ENCODE assay signal across 12 cellular contexts in genomic region chr2:206245178-206245778, GRCh38. TPM values are rescaled to one million over a fixed set of nuclear protein-coding genes. Genes with fewer than 3 reads are reported as not detected.
DNase-seq lines count a peak whose midpoint lies in the region; ATAC-seq lines count a peak whose summit lies in the region.
"Had no signal": no experiment of that assay in that cellular context is flagged by ENCODE, and none has a peak within 500 bp of the region (broad histone marks: within the 10 kb centered on the region; RNA-seq: fewer than 3 reads in every experiment).

No MANE protein-coding gene starts in this region.

- no peaks in the 10 kb centered on the region for H3K9me3 ChIP-seq in naive thymus-derived CD4-positive, alpha-beta T cell (ENCODE audit: control insufficient read depth in 2 of 3, low read length in 3 of 3)
- H3K9me3 ChIP-seq: A549 had no signal

- peaks cover 12 to 31% (median 20%) of the 10 kb centered on the region in 5 donors for H3K27me3 Mint-ChIP-seq in naive thymus-derived CD4-positive, alpha-beta T cell

- no peak overlapping the region for H3K27ac ChIP-seq in naive thymus-derived CD4-positive, alpha-beta T cell (ENCODE audit: low read depth, low read length)
- H3K27ac ChIP-seq: A549 had no signal

- DNase-seq in NCI-H2107 treated with DMSO at 0.1 percent for 48 hours (lab: John Stamatoyannopoulos, UW; ENCODE audit: unreplicated experiment) (peak; percentile 11), NCI-H2107 (lab: John Stamatoyannopoulos, UW) (no peak), left lobe of liver (ENCODE audit: low spot score) (no peak), cerebellum (ENCODE audit: low spot score) (no peak)
- DNase-seq in naive thymus-derived CD4-positive, alpha-beta T cell: no peak
- DNase-seq in activated naive CD4-positive, alpha-beta T cell treated with anti-CD3 and anti-CD28 coated beads, Interleukin-2, amount 50 U/mL, for 16 hours: no peak
- DNase-seq: activated CD4-positive, alpha-beta T cell treated with anti-CD3 and anti-CD28 coated beads for 48 hours; NCI-H1048 had no signal

- H3K4me1 ChIP-seq in naive thymus-derived CD4-positive, alpha-beta T cell (ENCODE audit: control insufficient read depth in 2 of 2, insufficient read depth in 2 of 2, low read length in 2 of 2): no peaks in the 10 kb centered on the region
- H3K4me1 ChIP-seq: A549 had no signal

- H3K27ac Mint-ChIP-seq in naive thymus-derived CD4-positive, alpha-beta T cell: no peak overlapping the region

- intact Hi-C loops in naive thymus-derived CD4-positive, alpha-beta T cell (cut with micrococcal nuclease): no loop called here

- peak; percentile 50 for ATAC-seq in GM21717 (IDR thresholded peaks at IDR 0.05; ENCODE audit: unreplicated experiment)
- peak; percentile 57 for ATAC-seq in HG03439 (IDR thresholded peaks at IDR 0.05; ENCODE audit: unreplicated experiment)
- peak; percentile 73 for ATAC-seq in naive thymus-derived CD4-positive, alpha-beta T cell
- ATAC-seq in left lobe of liver: no peak
- ATAC-seq: A549 had no signal

- no peaks in the 10 kb centered on the region for H3K27me3 ChIP-seq in naive thymus-derived CD4-positive, alpha-beta T cell (ENCODE audit: control insufficient read depth in 2 of 2, insufficient read depth in 2 of 2, low read length in 2 of 2)

- CTCF ChIA-PET in naive thymus-derived CD4-positive, alpha-beta T cell (lab: Charles Lee): no interaction called here

- peaks cover 0 to 4% (median 3%) of the 10 kb centered on the region in 7 donors for H3K4me1 Mint-ChIP-seq in naive thymus-derived CD4-positive, alpha-beta T cell

- peaks cover 0 to 2% (median 0%) of the 10 kb centered on the region in 5 donors for H3K36me3 Mint-ChIP-seq in naive thymus-derived CD4-positive, alpha-beta T cell

- H3K36me3 ChIP-seq in naive thymus-derived CD4-positive, alpha-beta T cell (ENCODE audit: control insufficient read depth in 2 of 3, insufficient read depth in 3 of 3, low read length in 3 of 3): no peaks in the 10 kb centered on the region

- no peak overlapping the region for H3K4me3 Mint-ChIP-seq in naive thymus-derived CD4-positive, alpha-beta T cell

- peaks cover 0 to 4% (median 0%) of the 10 kb centered on the region in 11 donors for H3K9me3 Mint-ChIP-seq in naive thymus-derived CD4-positive, alpha-beta T cell

- POLR2A ChIA-PET in naive thymus-derived CD4-positive, alpha-beta T cell (lab: Charles Lee): no interaction called here

- no peak overlapping the region for H3K4me3 ChIP-seq in naive thymus-derived CD4-positive, alpha-beta T cell (ENCODE audit: low read length)
- H3K4me3 ChIP-seq: A549, smooth muscle cell had no signal

RNA-seq across cellular contexts. Expression of gene ZDBF2, which starts 29.2 kb away (rescaled TPM):
- 10 to 100 TPM in 4 of 5 experiments, 1 to 10 TPM in 1; 9.1 to 22.4 (median 16.0) TPM for total RNA-seq in naive thymus-derived CD4-positive, alpha-beta T cell
- polyA plus RNA-seq in naive thymus-derived CD4-positive, alpha-beta T cell: 1 to 10 TPM; 4.4 to 6.7 TPM
- total RNA-seq in left lobe of liver (4.5 TPM), cerebellum (28.3 TPM)
